Comparison of ENCODE assay signal across 9 cellular contexts in the genomic region with DNA sequence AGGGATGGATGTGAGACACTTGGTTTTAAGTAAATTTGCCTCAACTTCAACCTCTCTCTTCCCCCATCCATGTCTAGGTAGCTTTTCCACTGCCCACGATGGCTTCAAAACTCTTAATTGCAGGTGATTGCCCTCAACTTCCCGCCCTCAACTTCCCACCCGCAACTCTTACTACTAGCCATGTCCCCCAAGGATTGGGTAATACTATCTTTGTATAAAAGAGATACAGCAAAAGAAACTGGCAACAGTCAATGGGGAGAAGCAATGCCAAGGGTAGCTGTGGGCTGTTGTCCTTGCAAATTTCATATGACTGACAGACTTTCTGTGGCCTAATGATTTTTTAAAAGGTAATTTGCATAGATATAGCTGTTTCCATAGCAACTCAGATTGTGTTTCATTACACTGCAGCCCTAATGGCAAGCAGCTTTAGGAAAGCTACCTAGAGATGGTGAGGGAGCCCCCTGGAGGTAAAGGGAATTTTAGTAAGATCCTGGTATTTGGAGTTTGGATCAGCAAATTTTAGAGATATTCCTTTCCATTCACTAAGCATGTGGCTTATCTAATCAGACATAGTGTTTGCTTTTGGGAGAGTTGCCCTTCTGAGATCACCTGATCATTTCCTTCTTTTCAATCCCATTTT.
DNase-seq lines count a peak whose midpoint lies in the region; ATAC-seq, FAIRE-seq and TF ChIP-seq lines count a peak whose summit lies in the region.
"Had no signal": no experiment of that assay in that cellular context is flagged by ENCODE, and none has a peak within 500 bp of the region (broad histone marks: within the 10 kb centered on the region; RNA-seq: fewer than 3 reads in every experiment).

No MANE protein-coding gene starts in this region.

- no peaks in the 10 kb centered on the region for H3K36me3 Mint-ChIP-seq in nephron progenitor cell (ENCODE audit: low read depth)
- no peaks in the 10 kb centered on the region for H3K36me3 Mint-ChIP-seq in activated T-helper 17 cell treated with anti-CD3 and anti-CD28 coated beads, Interleukin-2, amount 50 U/mL, for 72 hours (ENCODE audit: low read depth)

- no peak overlapping the region for H3K4me3 Mint-ChIP-seq in nephron progenitor cell
- no peak overlapping the region for H3K4me3 Mint-ChIP-seq in activated T-helper 17 cell treated with anti-CD3 and anti-CD28 coated beads, Interleukin-2, amount 50 U/mL, for 72 hours

- TF ChIP-seq CTCF in D721Med (IDR thresholded peaks at IDR 0.05; ENCODE audit: insufficient read depth, missing control alignments) (peak; percentile 58), nephron progenitor cell (IDR thresholded peaks at IDR 0.05) (peak; percentile 51)

- H3K9me3 Mint-ChIP-seq in nephron progenitor cell: peaks cover under 1% of the 10 kb centered on the region
- no peaks in the 10 kb centered on the region for H3K9me3 Mint-ChIP-seq in activated T-helper 17 cell treated with anti-CD3 and anti-CD28 coated beads, Interleukin-2, amount 50 U/mL, for 72 hours

- no peak for ATAC-seq in HG02840 (IDR thresholded peaks at IDR 0.05; ENCODE audit: low FRiP score, unreplicated experiment)
- no peak for ATAC-seq in activated T-helper 17 cell treated with anti-CD3 and anti-CD28 coated beads, Interleukin-2, amount 50 U/mL, for 72 hours (replicated peaks)
- ATAC-seq: mucosa of descending colon had no signal

- H3K27me3 Mint-ChIP-seq in nephron progenitor cell (ENCODE audit: low read depth, poor library complexity): peaks cover 3% of the 10 kb centered on the region
- peaks cover 4% of the 10 kb centered on the region for H3K27me3 Mint-ChIP-seq in activated T-helper 17 cell treated with anti-CD3 and anti-CD28 coated beads, Interleukin-2, amount 50 U/mL, for 72 hours

- FAIRE-seq in D721Med (lab: Jason Lieb, UNC): no peak

- H3K4me1 Mint-ChIP-seq in nephron progenitor cell: no peaks in the 10 kb centered on the region
- H3K4me1 Mint-ChIP-seq in activated T-helper 17 cell treated with anti-CD3 and anti-CD28 coated beads, Interleukin-2, amount 50 U/mL, for 72 hours: peaks cover 8% of the 10 kb centered on the region

- no peak overlapping the region for H3K27ac Mint-ChIP-seq in nephron progenitor cell
- no peak overlapping the region for H3K27ac Mint-ChIP-seq in activated T-helper 17 cell treated with anti-CD3 and anti-CD28 coated beads, Interleukin-2, amount 50 U/mL, for 72 hours

- no peak for DNase-seq in D721Med (ENCODE audit: insufficient read length, low spot score)
- DNase-seq in H4 (ENCODE audit: low spot score): peak; percentile 44
- DNase-seq in NCI-H2227 (lab: John Stamatoyannopoulos, UW; ENCODE audit: unreplicated experiment): peak; percentile 40
- peak; percentile 31 for DNase-seq in cerebellar cortex (ENCODE audit: low spot score)
- DNase-seq in nephron progenitor cell: peak; percentile 16
- no peak for DNase-seq in stimulated activated naive CD4-positive, alpha-beta T cell (lab: John Stamatoyannopoulos, UW)

Comparison
In these comparisons a context has a peak if more than half of its experiments do, and no peak if none do; other contexts are left out.
1. DNase-seq: peak in H4 (single experiment), NCI-H2227 (single experiment), cerebellar cortex (single experiment) and nephron progenitor cell (single experiment); none in D721Med (single experiment) and stimulated activated naive CD4-positive, alpha-beta T cell (0 of 6).